Comparison of ENCODE assay signal across 15 cellular contexts in the genomic region with DNA sequence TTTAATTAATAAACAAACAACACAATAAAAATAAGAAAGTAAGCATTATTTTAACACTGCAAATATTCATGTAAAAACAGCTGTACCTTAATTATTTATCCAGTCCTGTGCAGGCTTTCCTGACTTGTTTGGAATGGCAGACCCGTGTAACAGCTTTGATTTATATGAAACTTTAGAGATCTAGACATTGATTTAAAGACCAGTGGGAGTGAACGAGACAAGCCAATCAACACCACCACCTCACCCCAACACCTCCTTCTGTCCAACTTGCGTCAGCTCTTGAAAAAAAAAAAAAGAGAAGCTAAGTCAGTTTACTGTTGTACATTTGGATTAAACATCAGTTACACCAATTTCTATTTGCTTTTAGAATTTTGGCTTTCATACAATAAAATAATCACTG. TPM values are rescaled to one million over a fixed set of nuclear protein-coding genes. Genes with fewer than 3 reads are reported as not detected.
DNase-seq lines count a peak whose midpoint lies in the region; ATAC-seq, FAIRE-seq and TF ChIP-seq lines count a peak whose summit lies in the region.
"Had no signal": no experiment of that assay in that cellular context is flagged by ENCODE, and none has a peak within 500 bp of the region (broad histone marks: within the 10 kb centered on the region; RNA-seq: fewer than 3 reads in every experiment).

No MANE protein-coding gene starts in this region.

- H4K20me1 ChIP-seq in SK-N-SH (ENCODE audit: insufficient read depth) (no peaks in the 10 kb centered on the region), keratinocyte (ENCODE audit: control insufficient read depth, extremely low read depth, insufficient read depth, low read length) (no peaks in the 10 kb centered on the region)
- H4K20me1 ChIP-seq: BLaER1 had no signal

- TF ChIP-seq RAD21 in SK-N-SH (IDR thresholded peaks at IDR 0.05; ENCODE audit: low read length), result no peak

- no peaks in the 10 kb centered on the region for H3K27me3 ChIP-seq in SK-N-SH (ENCODE audit: insufficient read depth)
- H3K27me3 ChIP-seq in keratinocyte (ENCODE audit: control insufficient read depth, extremely low read depth, insufficient read depth, low read length), result no peaks in the 10 kb centered on the region
- H3K27me3 ChIP-seq in psoas muscle (ENCODE audit: insufficient read depth in 3 of 3, low read length in 2 of 3), result no peaks in the 10 kb centered on the region
- H3K27me3 ChIP-seq: BLaER1 had no signal

- CTCF ChIA-PET in SK-N-SH (lab: Yijun Ruan, JAX), result no interaction called here

- peak overlapping the region; percentile 73; the same call in 1 of the 2 replicates for H2AFZ ChIP-seq in SK-N-SH (ENCODE audit: low read depth)
- H2AFZ ChIP-seq in keratinocyte (ENCODE audit: control insufficient read depth, low read length), result peak overlapping the region; percentile 25
- H2AFZ ChIP-seq: GM23338 had no signal

- WGBS in SK-N-SH (ENCODE audit: low lambda C conversion rate), result 20% methylated on average over 3 of the region's 3 CpGs
- 25 to 31% (median 28%) methylated on average over 3 of the region's 3 CpGs for WGBS in psoas muscle, 3 donors

- TF ChIP-seq CTCF in SK-N-SH (IDR thresholded peaks at IDR 0.05), result no peak
- no peak for TF ChIP-seq CTCF in keratinocyte (optimal IDR thresholded peaks at IDR 0.05 in 1 of 3, IDR thresholded peaks at IDR 0.05 in 1 of 3, conservative IDR thresholded peaks at IDR 0.05 in 1 of 3; ENCODE audit: extremely low read depth in 1 of 3, insufficient read depth in 2 of 3, low read length in 3 of 3)
- no peak for TF ChIP-seq CTCF in psoas muscle (IDR thresholded peaks at IDR 0.05)

- H3K27ac ChIP-seq in SK-N-SH (ENCODE audit: low read depth in 2 of 2, low read length in 1 of 2) (peak overlapping the region; percentile 54 to 68; a peak in 3 of 4 replicates), keratinocyte (ENCODE audit: control insufficient read depth, insufficient read depth, low read length) (no peak overlapping the region), psoas muscle (peak overlapping the region; percentile 64)
- H3K27ac ChIP-seq: 22Rv1, BLaER1 had no signal

- no peak for FAIRE-seq in keratinocyte (lab: Jason Lieb, UNC)

- H3K36me3 ChIP-seq in SK-N-SH (replicated peaks in 1 of 2; ENCODE audit: control insufficient read depth in 1 of 2, insufficient read depth in 2 of 2, low read length in 1 of 2), result peaks cover 0 to 13% of the 10 kb centered on the region in 2 experiments
- H3K36me3 ChIP-seq in keratinocyte (ENCODE audit: control insufficient read depth in 2 of 2, extremely low read depth in 1 of 2, insufficient read depth in 2 of 2, low read length in 2 of 2), result no peaks in the 10 kb centered on the region
- no peaks in the 10 kb centered on the region for H3K36me3 ChIP-seq in psoas muscle (ENCODE audit: insufficient read depth in 1 of 2, low read depth in 1 of 2)
- H3K36me3 ChIP-seq: BLaER1 had no signal

- TF ChIP-seq EP300 in SK-N-SH (IDR thresholded peaks at IDR 0.05; ENCODE audit: borderline replicate concordance in 1 of 2, low read depth in 1 of 2, low read length in 1 of 2), result no peak

- intact Hi-C loops in psoas muscle (cut with DNase I), result no loop called here

- ATAC-seq in psoas muscle, result peak in 3 of 4 donors; percentile 70 to 87 (median 83)
- no peak for ATAC-seq in GM18870 (IDR thresholded peaks at IDR 0.05; ENCODE audit: unreplicated experiment)
- ATAC-seq: GM23338 had no signal

- H3K9ac ChIP-seq in SK-N-SH (peak overlapping the region; percentile 51; the same call in 1 of the 2 replicates), keratinocyte (ENCODE audit: control insufficient read depth, extremely low read depth, insufficient read depth, low read length) (no peak overlapping the region)
- H3K9ac ChIP-seq: BLaER1 had no signal

- H3K9me2 ChIP-seq in SK-N-SH, result no peaks in the 10 kb centered on the region

- DNase-seq in DMS 273 (lab: John Stamatoyannopoulos, UW; ENCODE audit: unreplicated experiment) (peak; percentile 2), DMS 273 treated with DMSO at 0.1 percent for 48 hours (lab: John Stamatoyannopoulos, UW) (no peak), SK-N-SH (no peak), keratinocyte (ENCODE audit: low read depth, low spot score) (no peak), psoas muscle (no peak), islet precursor cell (no peak)
- no peak for DNase-seq in activated naive CD4-positive, alpha-beta T cell treated with Interleukin-2 at 50 U/mL for 16 hours
- DNase-seq: AML-193; Caco-2; CD8-positive, alpha-beta memory T cell; H7 had no signal

- POLR2A ChIA-PET in SK-N-SH (lab: Yijun Ruan, JAX), result no interaction called here

- H3K79me2 ChIP-seq in SK-N-SH (ENCODE audit: insufficient read depth) (peaks cover 48% of the 10 kb centered on the region), keratinocyte (ENCODE audit: control insufficient read depth, insufficient read depth, low read length) (no peaks in the 10 kb centered on the region)

- peak overlapping the region; percentile 49 for H3K4me2 ChIP-seq in SK-N-SH
- H3K4me2 ChIP-seq in keratinocyte (ENCODE audit: control insufficient read depth, extremely low read depth, insufficient read depth, low read depth, low read length), result no peak overlapping the region
- H3K4me2 ChIP-seq: BLaER1, GM23338 had no signal

- H3K4me1 ChIP-seq in SK-N-SH (ENCODE audit: control insufficient read depth in 1 of 2, insufficient read depth in 2 of 2, low read depth in 1 of 2, low read length in 1 of 2) (peaks cover 0 to 23% of the 10 kb centered on the region in 2 experiments; a peak in 2 of 4 replicates), keratinocyte (ENCODE audit: control insufficient read depth, extremely low read depth, insufficient read depth, low read length) (no peaks in the 10 kb centered on the region), psoas muscle (no peaks in the 10 kb centered on the region)
- H3K4me1 ChIP-seq: BLaER1 had no signal

- H3K9me3 ChIP-seq in SK-N-SH, result no peaks in the 10 kb centered on the region
- H3K9me3 ChIP-seq in keratinocyte (ENCODE audit: control insufficient read depth, low read depth, low read length), result no peaks in the 10 kb centered on the region
- no peaks in the 10 kb centered on the region for H3K9me3 ChIP-seq in psoas muscle
- H3K9me3 ChIP-seq: BLaER1, Caco-2 had no signal

- H3F3A ChIP-seq in SK-N-SH (replicated peaks; ENCODE audit: insufficient read depth), result peaks cover 9% of the 10 kb centered on the region

- H3K9me1 ChIP-seq in keratinocyte (ENCODE audit: control insufficient read depth, extremely low read depth, insufficient read depth, low read length), result no peaks in the 10 kb centered on the region

- dilution Hi-C loops in keratinocyte (cut with MboI; ENCODE audit: extremely low pct_ligation_motif_present, low sequenced_read_pairs), result no loop called here

- peak overlapping the region; percentile 39 to 45; a peak in 2 of 4 replicates for H3K4me3 ChIP-seq in SK-N-SH (ENCODE audit: low read depth in 2 of 2, low read length in 1 of 2)
- H3K4me3 ChIP-seq in keratinocyte (ENCODE audit: control insufficient read depth in 2 of 3, extremely low read depth in 1 of 3, insufficient read depth in 2 of 3, low read depth in 1 of 3, low read length in 3 of 3), result no peak overlapping the region
- peak overlapping the region; percentile 60 for H3K4me3 ChIP-seq in psoas muscle
- H3K4me3 ChIP-seq: BLaER1, GM23338 had no signal

TF ChIP-seq in SK-N-SH, 30 proteins besides CTCF, POLR2A, EP300 and RAD21:
- TF ChIP-seq, protein P1, sequence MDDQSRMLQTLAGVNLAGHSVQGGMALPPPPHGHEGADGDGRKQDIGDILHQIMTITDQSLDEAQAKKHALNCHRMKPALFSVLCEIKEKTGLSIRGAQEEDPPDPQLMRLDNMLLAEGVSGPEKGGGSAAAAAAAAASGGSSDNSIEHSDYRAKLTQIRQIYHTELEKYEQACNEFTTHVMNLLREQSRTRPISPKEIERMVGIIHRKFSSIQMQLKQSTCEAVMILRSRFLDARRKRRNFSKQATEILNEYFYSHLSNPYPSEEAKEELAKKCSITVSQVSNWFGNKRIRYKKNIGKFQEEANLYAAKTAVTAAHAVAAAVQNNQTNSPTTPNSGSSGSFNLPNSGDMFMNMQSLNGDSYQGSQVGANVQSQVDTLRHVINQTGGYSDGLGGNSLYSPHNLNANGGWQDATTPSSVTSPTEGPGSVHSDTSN (IDR thresholded peaks at IDR 0.05), result peak; percentile 69
- no peak for TF ChIP-seq TCF12 (IDR thresholded peaks at IDR 0.05)

RNA-seq across cellular contexts. Expression of gene SLC38A4, which starts 22.3 kb away (rescaled TPM):
- 66.7 and 89.3 TPM in 2 replicates for polyA plus RNA-seq in SK-N-SH (2012; rRNA removed)
- polyA plus RNA-seq in SK-N-SH (2012; cell fraction: cytosol; rRNA removed), result 94.3 and 104 TPM in 2 replicates
- 42.3 and 91.6 TPM in 2 replicates for polyA plus RNA-seq in SK-N-SH (2012; cell fraction: nucleus; rRNA removed)
- polyA plus RNA-seq in keratinocyte, result 0.29 to 0.72 TPM (median 0.37 TPM) in 3 replicates
- polyA plus RNA-seq in keratinocyte (2011; ENCODE audit: low read depth), result not detected
- polyA plus RNA-seq in keratinocyte (2011; cell fraction: cytosol; rRNA removed), result 0.65 and 1.1 TPM in 2 replicates
- polyA plus RNA-seq in keratinocyte (2011; cell fraction: nucleus; rRNA removed), result 1.1 TPM in 2 replicates
- polyA plus RNA-seq in keratinocyte (2012; ENCODE audit: low replicate concordance), result 0.18 and 0.29 TPM in 2 replicates
- 0.13 to 0.82 TPM (median 0.46 TPM) in 3 replicates for polyA minus RNA-seq in keratinocyte
- polyA minus RNA-seq in keratinocyte (2011; cell fraction: cytosol; rRNA and poly(A)+ RNA removed), result not detected
- polyA minus RNA-seq in keratinocyte (2011; cell fraction: nucleus; rRNA and poly(A)+ RNA removed), result 0.32 and 0.62 TPM in 2 replicates
- 10 to 100 TPM in 3 of 4 donors, 1 to 10 TPM in 1; 9.2 to 17.0 (median 11.5) TPM for total RNA-seq in psoas muscle
- 10 to 100 TPM in 2 of 3 donors, under 1 TPM in 1; 0.31 to 25.6 (median 17.3) TPM for polyA plus RNA-seq in psoas muscle
- total RNA-seq: CD8-positive, alpha-beta memory T cell had no signal
- polyA plus RNA-seq: CD8-positive, alpha-beta memory T cell had no signal

Comparison
In these comparisons a context has a peak if more than half of its experiments do, and no peak if none do; other contexts are left out.
1. H3K4me3 ChIP-seq: peak in SK-N-SH (2 of 2) and psoas muscle (single experiment); none in keratinocyte (0 of 3).